Comparison of ENCODE assay signal across 9 cellular contexts in genomic region chr2:105114551-105114950, GRCh38.
DNase-seq lines count a peak whose midpoint lies in the region; ATAC-seq and TF ChIP-seq lines count a peak whose summit lies in the region.
"Had no signal": no experiment of that assay in that cellular context is flagged by ENCODE, and none has a peak within 500 bp of the region (broad histone marks: within the 10 kb centered on the region; RNA-seq: fewer than 3 reads in every experiment).

No MANE protein-coding gene starts in this region.

- no peaks in the 10 kb centered on the region for H3K9me3 ChIP-seq in vagina

- H3K27ac ChIP-seq in vagina, result no peak overlapping the region

- no peak overlapping the region for H3K4me3 ChIP-seq in vagina

- intact Hi-C loops in left colon (cut with DNase I, micrococcal nuclease) (loop anchor here (2.0 to 10.0 kb wide), 2 partner anchors 120 kb away; no protein-coding TSS in a partner anchor), vagina (cut with DNase I) (no loop called here)

- ATAC-seq in HG03139 (IDR thresholded peaks at IDR 0.05; ENCODE audit: unreplicated experiment) (peak; percentile 47), left colon (peak; percentile 65)

- no peaks in the 10 kb centered on the region for H3K36me3 ChIP-seq in vagina

- no peaks in the 10 kb centered on the region for H3K27me3 ChIP-seq in vagina

- TF ChIP-seq POLR2A in vagina (IDR thresholded peaks at IDR 0.05), result no peak

- DNase-seq in EL (peak; percentile 63), NCI-H526 (lab: John Stamatoyannopoulos, UW) (peak; percentile 19 to 60), T47D (ENCODE audit: low read depth in 1 of 2, low spot score in 1 of 2) (peak; percentile 58 to 68), left colon (no peak), vagina (ENCODE audit: extremely low spot score in 2 of 2) (no peak), HK-2 (ENCODE audit: unreplicated experiment) (no peak), T-helper 9 cell (no peak)
- DNase-seq: right cardiac atrium had no signal

- H3K4me1 ChIP-seq in vagina, result no peaks in the 10 kb centered on the region

- in situ Hi-C loops in T47D (cut with HindIII; ENCODE audit: low pct_unique_long_range_greater_than_20kb, low sequenced_read_pairs), result no loop called here

- peak; percentile 28 to 62 (median 47) for TF ChIP-seq CTCF in vagina (IDR thresholded peaks at IDR 0.05)

Comparison
In these comparisons a context has a peak if more than half of its experiments do, and no peak if none do; other contexts are left out.
1. DNase-seq: peak in EL (single experiment), NCI-H526 (2 of 2) and T47D (2 of 2); none in left colon (0 of 2), vagina (0 of 2), HK-2 (single experiment) and T-helper 9 cell (single experiment).